15 cellular contexts compared by ENCODE assay signal in the genomic region with DNA sequence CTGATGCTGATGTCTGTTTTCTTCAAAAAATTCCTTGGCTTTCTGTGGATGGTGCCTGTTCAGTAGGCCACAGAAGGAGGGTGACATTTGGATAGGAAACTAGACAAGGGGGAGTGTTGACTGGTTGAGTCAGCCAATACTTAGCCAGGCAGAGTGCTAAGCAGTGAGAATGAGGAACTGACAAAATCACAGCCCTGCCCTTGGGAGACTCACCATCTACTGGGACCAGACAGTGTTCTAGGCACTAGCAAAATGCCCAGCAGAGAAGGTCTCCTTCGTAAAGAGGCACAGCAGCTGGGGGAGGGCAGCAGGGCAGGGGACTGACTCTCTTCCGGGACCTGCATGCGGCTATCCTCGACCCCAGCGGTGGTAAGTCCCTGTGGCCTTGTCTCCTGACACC.
DNase-seq lines count a peak whose midpoint lies in the region; ATAC-seq lines count a peak whose summit lies in the region.
"Had no signal": no experiment of that assay in that cellular context is flagged by ENCODE, and none has a peak within 500 bp of the region (broad histone marks: within the 10 kb centered on the region; RNA-seq: fewer than 3 reads in every experiment).

No MANE protein-coding gene starts in this region.

- H3K4me1 Mint-ChIP-seq in activated naive CD4-positive, alpha-beta T cell treated with anti-CD3 and anti-CD28 coated beads for 36 hours (ENCODE audit: low read depth), result peaks cover 14% of the 10 kb centered on the region
- peaks cover 16% of the 10 kb centered on the region for H3K4me1 Mint-ChIP-seq in activated T-helper 17 cell treated with anti-CD3 and anti-CD28 coated beads, Interleukin-2, amount 50 U/mL, for 72 hours
- peaks cover 37% of the 10 kb centered on the region for H3K4me1 Mint-ChIP-seq in stimulated activated naive CD8-positive, alpha-beta T cell treated with anti-CD3 and anti-CD28 coated beads, Interleukin-15, amount 100 ng/mL, for 72 hours

- intact Hi-C loops in activated naive CD4-positive, alpha-beta T cell treated with anti-CD3 and anti-CD28 coated beads for 36 hours (cut with micrococcal nuclease), result no loop called here

- H3K27me3 Mint-ChIP-seq in activated naive CD4-positive, alpha-beta T cell treated with anti-CD3 and anti-CD28 coated beads for 36 hours (ENCODE audit: low read depth), result no peaks in the 10 kb centered on the region
- H3K27me3 Mint-ChIP-seq in activated T-helper 17 cell treated with anti-CD3 and anti-CD28 coated beads, Interleukin-2, amount 50 U/mL, for 72 hours, result peaks cover 10% of the 10 kb centered on the region
- peaks cover 12% of the 10 kb centered on the region for H3K27me3 Mint-ChIP-seq in stimulated activated naive CD8-positive, alpha-beta T cell treated with anti-CD3 and anti-CD28 coated beads, Interleukin-15, amount 100 ng/mL, for 72 hours

- CTCF ChIA-PET in activated naive CD4-positive, alpha-beta T cell treated with anti-CD3 and anti-CD28 coated beads for 36 hours (lab: Charles Lee), result interaction anchor here (0.9 kb wide), 1 partner anchor 181 kb away, joined by 3 read pairs; no protein-coding TSS in a partner anchor

- H3K4me3 Mint-ChIP-seq in activated naive CD4-positive, alpha-beta T cell treated with anti-CD3 and anti-CD28 coated beads for 36 hours, result no peak overlapping the region
- no peak overlapping the region for H3K4me3 Mint-ChIP-seq in activated T-helper 17 cell treated with anti-CD3 and anti-CD28 coated beads, Interleukin-2, amount 50 U/mL, for 72 hours
- peak overlapping the region in 1 of 2 donors; percentile 29 for H3K4me3 Mint-ChIP-seq in stimulated activated naive CD8-positive, alpha-beta T cell treated with anti-CD3 and anti-CD28 coated beads, Interleukin-15, amount 100 ng/mL, for 72 hours

- peak; percentile 69 to 82 for ATAC-seq in activated naive CD4-positive, alpha-beta T cell treated with anti-CD3 and anti-CD28 coated beads, Interleukin-2, amount 50 U/mL, for 72 hours
- ATAC-seq in HG02798 (IDR thresholded peaks at IDR 0.05; ENCODE audit: poor library complexity, unreplicated experiment) (peak; percentile 58), HG02852 (IDR thresholded peaks at IDR 0.05; ENCODE audit: unreplicated experiment) (no peak), GM19452 (IDR thresholded peaks at IDR 0.05; ENCODE audit: unreplicated experiment) (no peak)
- peak; percentile 68 for ATAC-seq in activated T-helper 17 cell treated with anti-CD3 and anti-CD28 coated beads, Interleukin-2, amount 50 U/mL, for 72 hours (replicated peaks)
- peak; percentile 71 for ATAC-seq in stimulated activated naive CD8-positive, alpha-beta T cell treated with anti-CD3 and anti-CD28 coated beads, Interleukin-15, amount 100 ng/mL, for 72 hours
- ATAC-seq: mucosa of descending colon had no signal

- DNase-seq in activated naive CD4-positive, alpha-beta T cell treated with anti-CD3 and anti-CD28 coated beads, Interleukin-2, amount 50 U/mL, for 72 hours (ENCODE audit: low spot score in 2 of 2), result peak in 1 of 2 donors; percentile 6
- DNase-seq in activated naive CD4-positive, alpha-beta T cell treated with anti-CD3 and anti-CD28 coated beads for 36 hours, result no peak
- no peak for DNase-seq in stimulated activated naive CD8-positive, alpha-beta T cell treated with anti-CD3 and anti-CD28 coated beads, Interleukin-15, amount 100 ng/mL, for 72 hours
- DNase-seq in C1 segment of cervical spinal cord (lab: John Stamatoyannopoulos, UW), result no peak
- DNase-seq: activated CD4-positive, alpha-beta T cell treated with anti-CD3 and anti-CD28 coated beads for 4 hours; Caco-2; foreskin melanocyte; mucosa of descending colon; NCI-H2029 treated with DMSO at 0.1 percent for 48 hours; NCI-H510A treated with DMSO at 0.1 percent for 48 hours; sigmoid colon had no signal

- peak overlapping the region in 1 of 2 donors; percentile 11 for H3K27ac Mint-ChIP-seq in activated naive CD4-positive, alpha-beta T cell treated with anti-CD3 and anti-CD28 coated beads, Interleukin-2, amount 50 U/mL, for 72 hours
- no peak overlapping the region for H3K27ac Mint-ChIP-seq in activated naive CD4-positive, alpha-beta T cell treated with anti-CD3 and anti-CD28 coated beads for 36 hours
- peak overlapping the region; percentile 5 for H3K27ac Mint-ChIP-seq in activated T-helper 17 cell treated with anti-CD3 and anti-CD28 coated beads, Interleukin-2, amount 50 U/mL, for 72 hours
- H3K27ac Mint-ChIP-seq in stimulated activated naive CD8-positive, alpha-beta T cell treated with anti-CD3 and anti-CD28 coated beads, Interleukin-15, amount 100 ng/mL, for 72 hours, result no peak overlapping the region

- H3K9me3 Mint-ChIP-seq in activated naive CD4-positive, alpha-beta T cell treated with anti-CD3 and anti-CD28 coated beads, Interleukin-2, amount 50 U/mL, for 72 hours, result no peaks in the 10 kb centered on the region
- H3K9me3 Mint-ChIP-seq in activated naive CD4-positive, alpha-beta T cell treated with anti-CD3 and anti-CD28 coated beads for 36 hours, result no peaks in the 10 kb centered on the region
- no peaks in the 10 kb centered on the region for H3K9me3 Mint-ChIP-seq in activated T-helper 17 cell treated with anti-CD3 and anti-CD28 coated beads, Interleukin-2, amount 50 U/mL, for 72 hours
- H3K9me3 Mint-ChIP-seq in stimulated activated naive CD8-positive, alpha-beta T cell treated with anti-CD3 and anti-CD28 coated beads, Interleukin-15, amount 100 ng/mL, for 72 hours, result no peaks in the 10 kb centered on the region

- no peaks in the 10 kb centered on the region for H3K36me3 Mint-ChIP-seq in activated naive CD4-positive, alpha-beta T cell treated with anti-CD3 and anti-CD28 coated beads, Interleukin-2, amount 50 U/mL, for 72 hours
- H3K36me3 Mint-ChIP-seq in activated naive CD4-positive, alpha-beta T cell treated with anti-CD3 and anti-CD28 coated beads for 36 hours (ENCODE audit: low read depth), result no peaks in the 10 kb centered on the region
- no peaks in the 10 kb centered on the region for H3K36me3 Mint-ChIP-seq in activated T-helper 17 cell treated with anti-CD3 and anti-CD28 coated beads, Interleukin-2, amount 50 U/mL, for 72 hours (ENCODE audit: low read depth)

Comparison
In these comparisons a context has a peak if more than half of its experiments do, and no peak if none do; other contexts are left out.
1. ATAC-seq: peak in activated naive CD4-positive, alpha-beta T cell treated with anti-CD3 and anti-CD28 coated beads, Interleukin-2, amount 50 U/mL, for 72 hours (2 of 2), HG02798 (single experiment), activated T-helper 17 cell treated with anti-CD3 and anti-CD28 coated beads, Interleukin-2, amount 50 U/mL, for 72 hours (single experiment) and stimulated activated naive CD8-positive, alpha-beta T cell treated with anti-CD3 and anti-CD28 coated beads, Interleukin-15, amount 100 ng/mL, for 72 hours (single experiment); none in HG02852 (single experiment) and GM19452 (single experiment).